In the genomic region with DNA sequence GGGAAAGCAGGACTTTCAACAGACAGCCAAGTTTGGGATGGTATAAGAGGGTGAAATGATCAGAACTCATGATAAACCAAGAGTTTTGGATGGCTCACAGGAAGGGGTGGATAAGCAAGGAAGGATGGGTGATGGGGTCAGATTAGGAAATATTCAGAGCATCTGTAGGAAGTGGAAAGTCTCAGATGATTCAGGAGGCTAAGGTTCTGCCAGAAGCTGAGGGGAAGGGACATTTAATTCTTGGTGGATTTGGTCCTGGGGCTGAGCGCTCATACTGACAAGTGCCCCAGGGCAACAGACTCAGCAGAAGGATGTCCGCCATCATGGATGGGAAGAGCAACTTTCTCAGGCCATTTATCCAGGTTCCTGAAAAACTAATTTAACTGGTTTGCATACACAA, we compare ENCODE assay signal across 23 cellular contexts. TPM values are rescaled to one million over a fixed set of nuclear protein-coding genes. Genes with fewer than 3 reads are reported as not detected.
A peak's percentile ranks its signal among the peaks of the same experiment; 100 is the strongest.
DNase-seq lines count a peak whose midpoint lies in the region; ATAC-seq, FAIRE-seq and TF ChIP-seq lines count a peak whose summit lies in the region.
"Had no signal": no experiment of that assay in that cellular context is flagged by ENCODE, and none has a peak within 500 bp of the region (broad histone marks: within the 10 kb centered on the region; RNA-seq: fewer than 3 reads in every experiment).

No MANE protein-coding gene starts in this region.

- peaks cover 47% of the 10 kb centered on the region for H3K4me1 Mint-ChIP-seq in mesothelial cell of epicardium

- 88 to 91% methylated on average over 2 of the region's 2 CpGs for WGBS in aorta, 2 donors

- peak overlapping the region; percentile 2 for H3K27ac Mint-ChIP-seq in mesothelial cell of epicardium
- H3K27ac Mint-ChIP-seq: activated CD4-positive, alpha-beta T cell treated with anti-CD3 and anti-CD28 coated beads for 36 hours had no signal

- no peak for DNase-seq in Right ventricle myocardium superior
- no peak for DNase-seq in left ventricle myocardium inferior
- peak; percentile 36 to 62 for DNase-seq in cardiac fibroblast (ENCODE audit: low read depth in 2 of 2)
- DNase-seq in mesothelial cell of epicardium (ENCODE audit: low spot score in 2 of 2, unreplicated experiment in 2 of 2) = no peak
- DNase-seq in aorta = no peak
- DNase-seq in SHP77 (lab: John Stamatoyannopoulos, UW) = no peak
- DNase-seq in SJCRH30 = no peak
- no peak for DNase-seq in GM19239 (ENCODE audit: insufficient read length, low spot score)
- DNase-seq: activated CD4-positive, alpha-beta T cell treated with anti-CD3 and anti-CD28 coated beads for 36 hours; activated CD8-positive, alpha-beta memory T cell treated with anti-CD3 and anti-CD28 coated beads, Interleukin-2, amount 50 U/mL, for 4 hours; activated naive CD4-positive, alpha-beta T cell treated with anti-CD3 and anti-CD28 coated beads, Interleukin-2, amount 50 U/mL, for 16 hours; Caco-2; effector CD4-positive, alpha-beta T cell; KBM-7; NCI-H1092 treated with DMSO at 0.1 percent for 48 hours; SIG-M5; stimulated activated CD4-positive, alpha-beta T cell treated with anti-CD3 and anti-CD28 coated beads, Interleukin-4, amount 100 ng/mL, for 24 hours; T-helper 2 cell had no signal

- H3K4me1 ChIP-seq in left ventricle myocardium inferior (peaks cover 19% of the 10 kb centered on the region), aorta (ENCODE audit: control insufficient read depth in 1 of 2, insufficient read depth in 2 of 2, low read length in 2 of 2) (no peaks in the 10 kb centered on the region), SJCRH30 (no peaks in the 10 kb centered on the region)
- H3K4me1 ChIP-seq: Caco-2 had no signal

- H3K36me3 ChIP-seq in left ventricle myocardium inferior = no peaks in the 10 kb centered on the region
- H3K36me3 ChIP-seq in aorta (ENCODE audit: control insufficient read depth in 1 of 2, insufficient read depth in 2 of 2, low read length in 1 of 2) = no peaks in the 10 kb centered on the region
- H3K36me3 ChIP-seq in SJCRH30 = no peaks in the 10 kb centered on the region
- H3K36me3 ChIP-seq: cardiac muscle cell, thyroid gland had no signal

- peaks cover 3% of the 10 kb centered on the region for H3K27me3 Mint-ChIP-seq in mesothelial cell of epicardium (ENCODE audit: low read depth)

- H3K4me3 ChIP-seq in left ventricle myocardium inferior (no peak overlapping the region), cardiac fibroblast (replicated peaks in 1 of 2; ENCODE audit: low read depth in 2 of 2, low read length in 2 of 2) (no peak overlapping the region), aorta (ENCODE audit: low read length in 2 of 2) (no peak overlapping the region), SJCRH30 (no peak overlapping the region)
- H3K4me3 ChIP-seq: cardiac muscle cell, thyroid gland had no signal

- H3K27me3 ChIP-seq in left ventricle myocardium inferior (ENCODE audit: low read depth) (peaks cover 79% of the 10 kb centered on the region), aorta (ENCODE audit: control insufficient read depth in 1 of 2, insufficient read depth in 2 of 2, low read length in 1 of 2) (no peaks in the 10 kb centered on the region), SJCRH30 (no peaks in the 10 kb centered on the region)
- H3K27me3 ChIP-seq: cardiac muscle cell, thyroid gland had no signal

- H3K27ac ChIP-seq in left ventricle myocardium inferior (replicated peaks) = no peak overlapping the region
- H3K27ac ChIP-seq in aorta (ENCODE audit: low read depth in 1 of 2, low read length in 2 of 2) = no peak overlapping the region
- H3K27ac ChIP-seq in SJCRH30 = no peak overlapping the region
- H3K27ac ChIP-seq: cardiac muscle cell, HL-60 had no signal

- TF ChIP-seq CTCF in left ventricle myocardium inferior (IDR thresholded peaks at IDR 0.05; ENCODE audit: borderline replicate concordance) (no peak), cardiac fibroblast (IDR thresholded peaks at IDR 0.05; ENCODE audit: low read depth, low read length) (no peak), mesothelial cell of epicardium (IDR thresholded peaks at IDR 0.05; ENCODE audit: unreplicated experiment) (no peak)

- no peak overlapping the region for H3K4me3 Mint-ChIP-seq in mesothelial cell of epicardium
- H3K4me3 Mint-ChIP-seq: activated CD4-positive, alpha-beta T cell treated with anti-CD3 and anti-CD28 coated beads for 36 hours had no signal

- H3K9me3 Mint-ChIP-seq in mesothelial cell of epicardium = no peaks in the 10 kb centered on the region

- no peak for FAIRE-seq in GM19239 (lab: Jason Lieb, UNC)
- FAIRE-seq: A204.1 had no signal

- intact Hi-C loops in Right ventricle myocardium superior (cut with DNase I) = no loop called here
- intact Hi-C loops in left ventricle myocardium inferior (cut with micrococcal nuclease) = no loop called here
- intact Hi-C loops in aorta (cut with DNase I) = no loop called here

- H3K9me3 ChIP-seq in left ventricle myocardium inferior (replicated peaks) (no peaks in the 10 kb centered on the region), aorta (ENCODE audit: control insufficient read depth, low read length) (no peaks in the 10 kb centered on the region), SJCRH30 (replicated peaks) (no peaks in the 10 kb centered on the region)
- H3K9me3 ChIP-seq: Caco-2, thyroid gland had no signal

- ATAC-seq in Right ventricle myocardium superior (ENCODE audit: poor library complexity) (peak; percentile 37), aorta (ENCODE audit: low FRiP score) (peak; percentile 53)
- ATAC-seq: activated CD4-positive, alpha-beta T cell treated with anti-CD3 and anti-CD28 coated beads for 36 hours had no signal

- H3K36me3 Mint-ChIP-seq in mesothelial cell of epicardium = no peaks in the 10 kb centered on the region

RNA-seq across cellular contexts. Expression of a gene that starts 28.4 kb away (rescaled TPM):
- 1.2 TPM for total RNA-seq in Right ventricle myocardium superior
- total RNA-seq in left ventricle myocardium inferior = 0.49 TPM
- total RNA-seq in mesothelial cell of epicardium = 10.1 to 11.5 TPM (median 11.3 TPM) in 3 replicates
- total RNA-seq in aorta = 10 to 100 TPM in 1 of 2 donors, 1 to 10 TPM in 1; 5.2 to 12.2 TPM
- polyA plus RNA-seq in aorta = not detected
- 0.03 TPM in 1 of 2 replicates, not detected in the other for total RNA-seq in SJCRH30 (2014; rRNA removed; shearing (Covaris generic))
- total RNA-seq: activated CD4-positive, alpha-beta T cell treated with anti-CD3 and anti-CD28 coated beads for 36 hours had no signal
- polyA plus RNA-seq: cardiac muscle cell, neural cell had no signal

Comparison
In these comparisons a context has a peak if more than half of its experiments do, and no peak if none do; other contexts are left out.
1. DNase-seq: peak in cardiac fibroblast (2 of 2); none in Right ventricle myocardium superior (single experiment), left ventricle myocardium inferior (single experiment), mesothelial cell of epicardium (0 of 2), aorta (0 of 2), SHP77 (0 of 2), SJCRH30 (0 of 2) and GM19239 (single experiment).